12 cellular contexts compared by ENCODE assay signal in genomic region chr5:23466401-23466886, GRCh38. TPM values are rescaled to one million over a fixed set of nuclear protein-coding genes. Genes with fewer than 3 reads are reported as not detected.
DNase-seq lines count a peak whose midpoint lies in the region; ATAC-seq and TF ChIP-seq lines count a peak whose summit lies in the region.
"Had no signal": no experiment of that assay in that cellular context is flagged by ENCODE, and none has a peak within 500 bp of the region (broad histone marks: within the 10 kb centered on the region; RNA-seq: fewer than 3 reads in every experiment).

No MANE protein-coding gene starts in this region.

- no peaks in the 10 kb centered on the region for H3K27me3 ChIP-seq in RWPE2 (ENCODE audit: insufficient read depth, poor library complexity, severe bottlenecking)

- H3K36me3 ChIP-seq in RWPE2 (ENCODE audit: low read depth), result no peaks in the 10 kb centered on the region

- H3K4me3 ChIP-seq in RWPE2 (ENCODE audit: severe bottlenecking) (no peak overlapping the region), fibroblast of pulmonary artery (replicated peaks; ENCODE audit: low read depth, low read length) (no peak overlapping the region)

- TF ChIP-seq CTCF in RWPE2 (IDR thresholded peaks at IDR 0.05; ENCODE audit: poor library complexity, severe bottlenecking), result no peak
- TF ChIP-seq CTCF in fibroblast of pulmonary artery (IDR thresholded peaks at IDR 0.05; ENCODE audit: low read length, missing control alignments), result no peak

- H3K27ac ChIP-seq in RWPE2 (ENCODE audit: poor library complexity, severe bottlenecking), result peak overlapping the region; percentile 93

- ATAC-seq in RWPE2 (ENCODE audit: low read depth), result peak; percentile 99
- ATAC-seq: activated naive CD4-positive, alpha-beta T cell treated with anti-CD3 and anti-CD28 coated beads, Interleukin-2, amount 50 U/mL, for 72 hours had no signal

- no peaks in the 10 kb centered on the region for H3K9me3 ChIP-seq in RWPE2 (ENCODE audit: severe bottlenecking)

- H3K4me1 ChIP-seq in RWPE2 (ENCODE audit: insufficient read depth, poor library complexity, severe bottlenecking), result peaks cover 18% of the 10 kb centered on the region

- peak; percentile 34 for DNase-seq in SKM-1 treated with dmso at 0.1 percent for 144 hours (lab: John Stamatoyannopoulos, UW; ENCODE audit: unreplicated experiment)
- DNase-seq in SKM-1 (lab: John Stamatoyannopoulos, UW; ENCODE audit: unreplicated experiment), result no peak
- peak; percentile 79 for DNase-seq in RWPE2 (ENCODE audit: low spot score)
- peak; percentile 91 for DNase-seq in fibroblast of pulmonary artery (ENCODE audit: low read depth)
- no peak for DNase-seq in stimulated activated CD4-positive, alpha-beta T cell treated with anti-CD3 and anti-CD28 coated beads, Interleukin-15, amount 100 ng/mL, for 24 hours
- no peak for DNase-seq in AG08396 (ENCODE audit: low spot score)
- DNase-seq in AG20443 (ENCODE audit: low spot score), result no peak
- DNase-seq in mesenteric fat pad (ENCODE audit: low spot score), result no peak
- DNase-seq: NCI-H2081 treated with DMSO at 0.1 percent for 48 hours had no signal

RNA-seq across cellular contexts. Expression of gene PRDM9, which starts 41.0 kb away (rescaled TPM):
- total RNA-seq in mesenteric fat pad, result not detected
- total RNA-seq: activated naive CD4-positive, alpha-beta T cell treated with anti-CD3 and anti-CD28 coated beads, Interleukin-2, amount 50 U/mL, for 72 hours; dermis microvascular lymphatic vessel endothelial cell; glomerular endothelial cell had no signal

Comparison
In these comparisons a context has a peak if more than half of its experiments do, and no peak if none do; other contexts are left out.
1. DNase-seq: peak in SKM-1 treated with dmso at 0.1 percent for 144 hours (single experiment), RWPE2 (single experiment) and fibroblast of pulmonary artery (single experiment); none in SKM-1 (single experiment), stimulated activated CD4-positive, alpha-beta T cell treated with anti-CD3 and anti-CD28 coated beads, Interleukin-15, amount 100 ng/mL, for 24 hours (single experiment), AG08396 (single experiment), AG20443 (single experiment) and mesenteric fat pad (single experiment).